14 cellular contexts compared by ENCODE assay signal in the genomic region with DNA sequence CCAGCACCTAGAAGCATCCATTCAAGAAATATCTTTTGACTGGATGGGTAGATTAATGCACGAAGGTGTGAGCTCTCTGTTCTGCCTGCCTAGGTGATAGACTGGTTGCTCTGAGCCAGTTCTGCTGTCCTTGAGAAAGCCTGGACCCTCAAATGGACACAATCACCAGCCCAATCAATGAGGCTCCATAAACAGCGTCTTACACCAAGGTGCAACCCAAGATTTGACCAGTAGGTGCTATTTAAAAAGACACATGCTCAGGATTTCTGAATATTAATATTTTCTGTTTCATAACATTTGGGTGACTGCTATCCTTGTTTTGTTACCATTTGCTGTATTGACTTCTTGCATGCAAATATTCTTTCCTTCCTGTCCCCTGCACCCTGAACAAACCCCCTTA. TPM values are rescaled to one million over a fixed set of nuclear protein-coding genes. Genes with fewer than 3 reads are reported as not detected.
DNase-seq lines count a peak whose midpoint lies in the region; ATAC-seq, FAIRE-seq and TF ChIP-seq lines count a peak whose summit lies in the region.
"Had no signal": no experiment of that assay in that cellular context is flagged by ENCODE, and none has a peak within 500 bp of the region (broad histone marks: within the 10 kb centered on the region; RNA-seq: fewer than 3 reads in every experiment).

No MANE protein-coding gene starts in this region.

- 6% methylated on average over 2 of the region's 2 CpGs for WGBS in HepG2 (ENCODE audit: low lambda C conversion rate)
- WGBS in right lobe of liver (ENCODE audit: insufficient coverage, low coverage, low lambda C conversion rate, missing lambda C conversion rate) = 39% methylated on average over 2 of the region's 2 CpGs
- WGBS in sigmoid colon, 2 donors = 31 to 60% methylated on average over 2 of the region's 2 CpGs

- TF ChIP-seq POLR2A in HepG2 (IDR thresholded peaks at IDR 0.05; ENCODE audit: insufficient read depth in 1 of 2, low read depth in 2 of 2, low read length in 2 of 2) = no peak
- no peak for TF ChIP-seq POLR2A in right lobe of liver (IDR thresholded peaks at IDR 0.05)
- no peak for TF ChIP-seq POLR2A in sigmoid colon (IDR thresholded peaks at IDR 0.05)

- H3K9me3 ChIP-seq in HepG2 (ENCODE audit: low read length) (no peaks in the 10 kb centered on the region), right lobe of liver (no peaks in the 10 kb centered on the region), adipocyte (ENCODE audit: control insufficient read depth, low read length) (peaks cover 14% of the 10 kb centered on the region), sigmoid colon (no peaks in the 10 kb centered on the region)

- TF ChIP-seq EP300 in HepG2 (IDR thresholded peaks at IDR 0.05; ENCODE audit: low read depth in 2 of 2, low read length in 2 of 2) (no peak), HepG2 (CRISPR knock-in tag; IDR thresholded peaks at IDR 0.05; ENCODE audit: borderline replicate concordance) (no peak), sigmoid colon (IDR thresholded peaks at IDR 0.05) (no peak)

- ATAC-seq in HepG2 (peak; percentile 62), right lobe of liver (no peak)

- no peak for FAIRE-seq in HepG2 (lab: Jason Lieb, UNC)

- no peak for TF ChIP-seq RAD21 in HepG2 (CRISPR knock-in tag; IDR thresholded peaks at IDR 0.05)

- H3K9ac ChIP-seq in HepG2 (ENCODE audit: insufficient read depth, low read depth, low read length) = no peak overlapping the region
- H3K9ac ChIP-seq in adipocyte (ENCODE audit: low read length) = no peak overlapping the region

- DNase-seq in HepG2 (ENCODE audit: low spot score) = no peak
- no peak for DNase-seq in right lobe of liver
- peak; percentile 13 for DNase-seq in adipocyte (ENCODE audit: low read depth)
- DNase-seq in fibroblast of the aortic adventitia (ENCODE audit: low read depth) = no peak
- no peak for DNase-seq in cerebellum (ENCODE audit: low spot score)
- no peak for DNase-seq in AML-193 (lab: John Stamatoyannopoulos, UW)
- no peak for DNase-seq in activated CD8-positive, alpha-beta memory T cell treated with anti-CD3 and anti-CD28 coated beads for 24 hours
- no peak for DNase-seq in sigmoid colon
- DNase-seq: HCEC 1CT had no signal

- H3K36me3 ChIP-seq in HepG2 (replicated peaks in 1 of 2; ENCODE audit: control insufficient read depth in 1 of 2, insufficient read depth in 2 of 2, low read length in 2 of 2) (no peaks in the 10 kb centered on the region), right lobe of liver (no peaks in the 10 kb centered on the region), adipocyte (ENCODE audit: control insufficient read depth, insufficient read depth, low read length, severe bottlenecking) (no peaks in the 10 kb centered on the region), sigmoid colon (no peaks in the 10 kb centered on the region)
- H3K36me3 ChIP-seq: ascending aorta, esophagus muscularis mucosa, tibial nerve had no signal

- in situ Hi-C loops in HepG2 (cut with HindIII; ENCODE audit: extremely low pct_ligation_motif_present, low pct_unique_long_range_greater_than_20kb) = loop anchor here (25.0 kb wide), 1 partner anchor 776 kb away; no protein-coding TSS in a partner anchor

- H3K4me1 ChIP-seq in HepG2 (ENCODE audit: insufficient read depth, low read length) (no peaks in the 10 kb centered on the region), right lobe of liver (peaks cover 0 to 3% (median 0%) of the 10 kb centered on the region in 4 donors), adipocyte (ENCODE audit: control insufficient read depth, insufficient read depth, low read length) (peaks cover 34% of the 10 kb centered on the region), sigmoid colon (peaks cover 0 to 26% (median 9%) of the 10 kb centered on the region in 4 donors)
- H3K4me1 ChIP-seq: ascending aorta had no signal

- no peak overlapping the region for H3K27ac ChIP-seq in HepG2 (ENCODE audit: extremely low read length, insufficient read depth, low read length)
- H3K27ac ChIP-seq in right lobe of liver = no peak overlapping the region
- H3K27ac ChIP-seq in sigmoid colon = no peak overlapping the region
- H3K27ac ChIP-seq: ascending aorta, esophagus muscularis mucosa, tibial nerve had no signal

- H3K4me3 ChIP-seq in HepG2 (replicated peaks in 1 of 3; ENCODE audit: insufficient read depth in 1 of 3, low read depth in 2 of 3, low read length in 3 of 3) (no peak overlapping the region), right lobe of liver (no peak overlapping the region), adipocyte (ENCODE audit: low read length) (no peak overlapping the region), fibroblast of the aortic adventitia (ENCODE audit: low read depth, low read length) (no peak overlapping the region), sigmoid colon (no peak overlapping the region)
- H3K4me3 ChIP-seq: ascending aorta, esophagus muscularis mucosa, tibial nerve had no signal

- intact Hi-C loops in HepG2 (cut with micrococcal nuclease; ENCODE audit: unreplicated experiment) (loop anchor here (5.0 kb wide), 1 partner anchor 781 kb away; no protein-coding TSS in a partner anchor), right lobe of liver (cut with DNase I) (no loop called here), sigmoid colon (cut with DNase I) (no loop called here)

- no peaks in the 10 kb centered on the region for H3K79me2 ChIP-seq in HepG2 (ENCODE audit: insufficient read depth, low read length)

- peaks cover 0 to 10% of the 10 kb centered on the region in 2 experiments; a peak in 1 of 5 replicates for H3K27me3 ChIP-seq in HepG2 (ENCODE audit: control insufficient read depth in 1 of 2, insufficient read depth in 2 of 2, low read length in 2 of 2)
- H3K27me3 ChIP-seq in right lobe of liver = peaks cover 0 to 4% of the 10 kb centered on the region in 2 donors
- no peaks in the 10 kb centered on the region for H3K27me3 ChIP-seq in adipocyte (replicated peaks; ENCODE audit: control insufficient read depth, insufficient read depth, low read length)
- no peaks in the 10 kb centered on the region for H3K27me3 ChIP-seq in sigmoid colon
- H3K27me3 ChIP-seq: ascending aorta, esophagus muscularis mucosa, tibial nerve had no signal

- POLR2A ChIA-PET in HepG2 (lab: Yijun Ruan, JAX) = no interaction called here

- no peak overlapping the region for H3K4me2 ChIP-seq in HepG2 (ENCODE audit: low read depth, low read length)

- H4K20me1 ChIP-seq in HepG2 (ENCODE audit: insufficient read depth, low read length) = no peaks in the 10 kb centered on the region

- no peak overlapping the region for H2AFZ ChIP-seq in HepG2 (ENCODE audit: low read length)

- CTCF ChIA-PET in HepG2 (lab: Yijun Ruan, JAX; ENCODE audit: low intra/inter-chr PET ratio, low total read pairs) = no interaction called here

- TF ChIP-seq CTCF in HepG2 (CRISPR knock-in tag; IDR thresholded peaks at IDR 0.05) = no peak
- TF ChIP-seq CTCF in right lobe of liver (IDR thresholded peaks at IDR 0.05) = no peak
- TF ChIP-seq CTCF in fibroblast of the aortic adventitia (IDR thresholded peaks at IDR 0.05; ENCODE audit: insufficient read depth, low read length) = peak; percentile 17
- no peak for TF ChIP-seq CTCF in sigmoid colon (IDR thresholded peaks at IDR 0.05)

- no TSS peak for BruUV-seq in HepG2 (replicated peaks; lab: Mats Ljungman, UMichigan)

TF ChIP-seq in HepG2, 621 proteins besides CTCF, POLR2A, EP300 and RAD21 (continues in another document):
- TF ChIP-seq ZNF564 (CRISPR knock-in tag; IDR thresholded peaks at IDR 0.05) = no peak
- TF ChIP-seq ZMYM4 (CRISPR knock-in tag; IDR thresholded peaks at IDR 0.05) = no peak

RNA-seq across cellular contexts. Expression of a gene that starts 39.0 kb away (rescaled TPM):
- total RNA-seq in HepG2 (2016; rRNA removed; fragmentation: Illumina TruSeq; extraction: Trizol) = not detected in 2 replicates
- total RNA-seq in HepG2 (2016; cell fraction: cytosol; rRNA removed; fragmentation: Illumina TruSeq; extraction: Trizol; ENCODE audit: low read depth) = not detected in 2 replicates
- not detected in 2 replicates for total RNA-seq in HepG2 (2016; cell fraction: insoluble cytoplasmic fraction; rRNA removed; fragmentation: Illumina TruSeq; extraction: Trizol)
- not detected in 2 replicates for total RNA-seq in HepG2 (2016; cell fraction: membrane; rRNA removed; fragmentation: Illumina TruSeq; extraction: Trizol)
- total RNA-seq in HepG2 (2016; cell fraction: nucleus; rRNA removed; fragmentation: Illumina TruSeq; extraction: Trizol) = not detected in 2 replicates
- not detected in 2 replicates for polyA plus RNA-seq in HepG2 (2011; rRNA removed)
- not detected in 2 replicates for polyA plus RNA-seq in HepG2 (2011; cell fraction: cytosol; rRNA removed)
- not detected in 2 replicates for polyA plus RNA-seq in HepG2 (2011; cell fraction: nucleus; rRNA removed)
- not detected in 2 replicates for polyA plus RNA-seq in HepG2 (2012)
- polyA plus RNA-seq in HepG2 (2016; cell fraction: cytosol; fragmentation: Illumina TruSeq; extraction: Trizol; ENCODE audit: low read depth) = not detected in 2 replicates
- not detected in 2 replicates for polyA plus RNA-seq in HepG2 (2016; cell fraction: insoluble cytoplasmic fraction; fragmentation: Illumina TruSeq; extraction: Trizol; ENCODE audit: low read depth)
- polyA plus RNA-seq in HepG2 (2016; cell fraction: membrane; fragmentation: Illumina TruSeq; extraction: Trizol; ENCODE audit: low read depth) = not detected in 2 replicates
- not detected in 2 replicates for polyA plus RNA-seq in HepG2 (2016; cell fraction: nucleus; fragmentation: Illumina TruSeq; extraction: Trizol; ENCODE audit: insufficient read depth, low read depth)
- polyA minus RNA-seq in HepG2 (2011; rRNA and poly(A)+ RNA removed; ENCODE audit: low replicate concordance) = not detected in 2 replicates
- polyA minus RNA-seq in HepG2 (2011; cell fraction: cytosol; rRNA and poly(A)+ RNA removed) = not detected in 2 replicates
- not detected in 2 replicates for polyA minus RNA-seq in HepG2 (2011; cell fraction: nucleus; rRNA and poly(A)+ RNA removed)
- 1 to 10 TPM; 2.0 to 4.2 (median 2.8) TPM for total RNA-seq in right lobe of liver
- total RNA-seq in fibroblast of the aortic adventitia (ENCODE audit: low replicate concordance) = 134 and 278 TPM in 2 replicates
- total RNA-seq in cerebellum = 2.4 TPM
- total RNA-seq in sigmoid colon = 10 to 100 TPM in 3 of 4 donors, 1 to 10 TPM in 1; 7.8 to 26.5 (median 17.2) TPM
- polyA plus RNA-seq in sigmoid colon = 1 to 10 TPM in 2 of 3 donors, under 1 TPM in 1; 0.92 to 6.6 (median 1.8) TPM
- total RNA-seq: activated CD4-positive, alpha-beta T cell treated with anti-CD3 and anti-CD28 coated beads for 36 hours; activated T-cell treated with anti-CD3 and anti-CD28 coated beads, Interleukin-2, amount 50 U/mL, for 72 hours had no signal
